Comparison of ENCODE assay signal across 24 cellular contexts in genomic region chrX:16628954-16629595, GRCh38. TPM values are rescaled to one million over a fixed set of nuclear protein-coding genes. Genes with fewer than 3 reads are reported as not detected.
DNase-seq lines count a peak whose midpoint lies in the region; ATAC-seq and TF ChIP-seq lines count a peak whose summit lies in the region.
"Had no signal": no experiment of that assay in that cellular context is flagged by ENCODE, and none has a peak within 500 bp of the region (broad histone marks: within the 10 kb centered on the region; RNA-seq: fewer than 3 reads in every experiment).

No MANE protein-coding gene starts in this region.

- peak overlapping the region; percentile 19 for H3K4me2 ChIP-seq in H9 (ENCODE audit: insufficient read depth, insufficient read length, low read length)
- peak overlapping the region; percentile 25 for H3K4me2 ChIP-seq in hepatocyte
- no peak overlapping the region for H3K4me2 ChIP-seq in neuronal stem cell (ENCODE audit: insufficient read depth, low read length, poor library complexity, severe bottlenecking)

- H4K20me1 ChIP-seq in H9 (ENCODE audit: control insufficient read depth, insufficient read depth, insufficient read length) (no peaks in the 10 kb centered on the region), hepatocyte (ENCODE audit: insufficient read depth, poor library complexity, severe bottlenecking) (no peaks in the 10 kb centered on the region)

- H4K8ac ChIP-seq in H9 (replicated peaks; ENCODE audit: insufficient read length, low read depth, low read length) = no peak overlapping the region
- H4K8ac ChIP-seq in neuronal stem cell (ENCODE audit: low read depth, low read length) = no peak overlapping the region

- no peak overlapping the region for H3K18ac ChIP-seq in H9 (ENCODE audit: insufficient read length, low read depth, low read length)
- no peak overlapping the region for H3K18ac ChIP-seq in neuronal stem cell (ENCODE audit: low read length)

- no peaks in the 10 kb centered on the region for H3K36me3 ChIP-seq in hepatocyte (replicated peaks; ENCODE audit: insufficient read depth, low read depth)
- H3K36me3 ChIP-seq in neuronal stem cell (replicated peaks in 1 of 2; ENCODE audit: control insufficient read depth in 2 of 2, insufficient read depth in 2 of 2, low read length in 2 of 2) = peaks cover 0 to 12% of the 10 kb centered on the region in 2 donors
- H3K36me3 ChIP-seq: heart left ventricle, right lobe of liver, transverse colon had no signal

- no peaks in the 10 kb centered on the region for H3K9me3 Mint-ChIP-seq in H9
- H3K9me3 Mint-ChIP-seq in activated naive CD4-positive, alpha-beta T cell treated with anti-CD3 and anti-CD28 coated beads, Interleukin-2, amount 10 ng/mL, durations not matched to agents 7 days and 5 days = no peaks in the 10 kb centered on the region
- H3K9me3 Mint-ChIP-seq: activated naive CD8-positive, alpha-beta T cell treated with anti-CD3 and anti-CD28 coated beads, Interleukin-2, amount 50 U/mL, for 24 hours; activated T-helper 1 cell treated with anti-CD3 and anti-CD28 coated beads, Interleukin-12 subunit alpha, Interleukin-12 subunit beta, Interleukin-2, Interleukin-4 antibody, amounts not matched to agents 30 ng/mL and 10 ng/mL and 1 ng/mL, durations not matched to agents 14 hours and 24 hours and 36 hours; CD4-positive, alpha-beta T cell; effector memory CD8-positive, alpha-beta T cell; T-helper 1 cell treated with Interleukin-12 subunit alpha and Interleukin-12 subunit beta and Interleukin-4 antibody, amounts not matched to agents 30 μg/mL and 1 μg/mL, for 36 hours had no signal

- H2AFZ ChIP-seq in H9 (ENCODE audit: low read length) (no peak overlapping the region), hepatocyte (no peak overlapping the region), neuronal stem cell (ENCODE audit: low read length) (no peak overlapping the region)

- H3K9ac ChIP-seq in H9 (ENCODE audit: extremely low read depth, insufficient read length, low read length) (no peak overlapping the region), neuronal stem cell (ENCODE audit: low read depth, low read length, poor library complexity) (no peak overlapping the region)

- ATAC-seq in SK-N-SH treated with all-trans-retinoic acid at 6 μM for 48 hours = peak; percentile 36; the same call in 2 of the 3 replicates
- no peak for ATAC-seq in HG03097 (IDR thresholded peaks at IDR 0.05; ENCODE audit: low FRiP score, unreplicated experiment)
- ATAC-seq in HG03469 (IDR thresholded peaks at IDR 0.05; ENCODE audit: unreplicated experiment) = no peak
- ATAC-seq: activated naive CD8-positive, alpha-beta T cell treated with anti-CD3 and anti-CD28 coated beads, Interleukin-2, amount 50 U/mL, for 24 hours; effector memory CD8-positive, alpha-beta T cell; heart left ventricle had no signal

- no peak overlapping the region for H3T11ph ChIP-seq in H9 (ENCODE audit: low read length)

- H4K91ac ChIP-seq in H9 (ENCODE audit: insufficient read length, low read depth, low read length) = no peak overlapping the region
- no peak overlapping the region for H4K91ac ChIP-seq in neuronal stem cell (ENCODE audit: low read depth, low read length, poor library complexity)

- no peak; the same call in 2 of the 3 replicates for TF ChIP-seq CTCF in H9 (conservative IDR thresholded peaks at IDR 0.05)
- TF ChIP-seq CTCF in hepatocyte (IDR thresholded peaks at IDR 0.05; ENCODE audit: poor library complexity) = no peak

- H2BK5ac ChIP-seq in H9 (ENCODE audit: insufficient read length, low read length) (no peak overlapping the region), neuronal stem cell (ENCODE audit: low read length) (no peak overlapping the region)

- peaks cover 32 to 55% (median 54%) of the 10 kb centered on the region in 3 experiments for H3K36me3 Mint-ChIP-seq in H9 (ENCODE audit: insufficient read depth in 1 of 3, low read depth in 3 of 3)
- no peaks in the 10 kb centered on the region for H3K36me3 Mint-ChIP-seq in activated naive CD4-positive, alpha-beta T cell treated with anti-CD3 and anti-CD28 coated beads, Interleukin-2, amount 10 ng/mL, durations not matched to agents 7 days and 5 days

- WGBS in H9 (ENCODE audit: extremely low coverage, insufficient read length, low lambda C conversion rate) = no CpG with 5 or more reads among the region's 17 CpGs
- 72% methylated on average over 17 of the region's 17 CpGs for WGBS in hepatocyte (ENCODE audit: low lambda C conversion rate, missing lambda C conversion rate)
- no CpG with 5 or more reads among the region's 17 CpGs for WGBS in neuronal stem cell (ENCODE audit: extremely low coverage in 2 of 2, insufficient read length in 2 of 2, insufficient replicate concordance in 1 of 2), 2 donors

- H3K23me2 ChIP-seq in H9 (ENCODE audit: insufficient read length, low read depth, low read length, poor library complexity, severe bottlenecking) = no peaks in the 10 kb centered on the region

- H3K56ac ChIP-seq in H9 (ENCODE audit: insufficient read length, low read depth, low read length) = no peak overlapping the region

- no peak overlapping the region for H4K5ac ChIP-seq in H9 (ENCODE audit: insufficient read length, low read depth, low read length)

- peak overlapping the region; percentile 4 for H3K27ac ChIP-seq in H9 (ENCODE audit: insufficient read length, low read depth, low read length)
- H3K27ac ChIP-seq in hepatocyte = no peak overlapping the region
- H3K27ac ChIP-seq in neuronal stem cell (replicated peaks; ENCODE audit: low read length) = peak overlapping the region; percentile 64
- H3K27ac ChIP-seq: heart left ventricle, right lobe of liver, transverse colon had no signal

- no peaks in the 10 kb centered on the region for H3K9me2 ChIP-seq in hepatocyte (replicated peaks; ENCODE audit: insufficient read depth)

- H3K4me3 ChIP-seq in hepatocyte (no peak overlapping the region), neuronal stem cell (ENCODE audit: low read length in 2 of 2) (no peak overlapping the region)
- H3K4me3 ChIP-seq: heart left ventricle, right lobe of liver, transverse colon had no signal

- H3K27me3 ChIP-seq in H9 (ENCODE audit: insufficient read depth, low read length) (no peaks in the 10 kb centered on the region), hepatocyte (no peaks in the 10 kb centered on the region), neuronal stem cell (ENCODE audit: control insufficient read depth in 3 of 3, insufficient read depth in 3 of 3, low read depth in 1 of 3, low read length in 3 of 3) (no peaks in the 10 kb centered on the region)
- H3K27me3 ChIP-seq: right lobe of liver, transverse colon had no signal

- H3K4me3 Mint-ChIP-seq in H9 = peak overlapping the region; percentile 14 to 35; a peak in 3 of 5 replicates
- H3K4me3 Mint-ChIP-seq in activated naive CD4-positive, alpha-beta T cell treated with anti-CD3 and anti-CD28 coated beads, Interleukin-2, amount 10 ng/mL, durations not matched to agents 7 days and 5 days = no peak overlapping the region
- H3K4me3 Mint-ChIP-seq: activated naive CD8-positive, alpha-beta T cell treated with anti-CD3 and anti-CD28 coated beads, Interleukin-2, amount 50 U/mL, for 24 hours; activated T-helper 1 cell treated with anti-CD3 and anti-CD28 coated beads, Interleukin-12 subunit alpha, Interleukin-12 subunit beta, Interleukin-2, Interleukin-4 antibody, amounts not matched to agents 30 ng/mL and 10 ng/mL and 1 ng/mL, durations not matched to agents 14 hours and 24 hours and 36 hours; CD4-positive, alpha-beta T cell; effector memory CD8-positive, alpha-beta T cell; T-helper 1 cell treated with Interleukin-12 subunit alpha and Interleukin-12 subunit beta and Interleukin-4 antibody, amounts not matched to agents 30 μg/mL and 1 μg/mL, for 36 hours had no signal

- H2BK20ac ChIP-seq in H9 (ENCODE audit: low read depth, low read length, poor library complexity, severe bottlenecking) = no peak overlapping the region

- H3K4ac ChIP-seq in H9 (ENCODE audit: low read depth, low read length) = no peak overlapping the region
- no peak overlapping the region for H3K4ac ChIP-seq in neuronal stem cell (ENCODE audit: low read length)

- H3K79me1 ChIP-seq in H9 (ENCODE audit: insufficient read depth, low read depth, low read length, poor library complexity, severe bottlenecking) = no peaks in the 10 kb centered on the region
- H3K79me1 ChIP-seq in neuronal stem cell (ENCODE audit: low read depth, low read length) = no peaks in the 10 kb centered on the region

- H2BK15ac ChIP-seq in H9 (ENCODE audit: low read depth, low read length) = no peak overlapping the region
- no peak overlapping the region for H2BK15ac ChIP-seq in neuronal stem cell (ENCODE audit: low read length)

- CTCF ChIA-PET in activated naive CD4-positive, alpha-beta T cell treated with anti-CD3 and anti-CD28 coated beads, Interleukin-2, amount 10 ng/mL, durations not matched to agents 7 days and 5 days (lab: Charles Lee) = no interaction called here

- H3K9me3 ChIP-seq in H9 (ENCODE audit: control insufficient read depth, low read depth, low read length) (no peaks in the 10 kb centered on the region), hepatocyte (ENCODE audit: low read depth) (no peaks in the 10 kb centered on the region), neuronal stem cell (replicated peaks in 1 of 2; ENCODE audit: control insufficient read depth in 2 of 2, insufficient read depth in 1 of 2, low read depth in 1 of 2, low read length in 2 of 2) (no peaks in the 10 kb centered on the region)
- H3K9me3 ChIP-seq: heart left ventricle, right lobe of liver, transverse colon had no signal

- H2AK5ac ChIP-seq in H9 (ENCODE audit: insufficient read length, low read length) (no peak overlapping the region), neuronal stem cell (ENCODE audit: low read depth, low read length) (no peak overlapping the region)

- no peaks in the 10 kb centered on the region for H3K27me3 Mint-ChIP-seq in H9 (ENCODE audit: low read depth)
- H3K27me3 Mint-ChIP-seq in activated naive CD4-positive, alpha-beta T cell treated with anti-CD3 and anti-CD28 coated beads, Interleukin-2, amount 10 ng/mL, durations not matched to agents 7 days and 5 days = no peaks in the 10 kb centered on the region
- H3K27me3 Mint-ChIP-seq: activated naive CD8-positive, alpha-beta T cell treated with anti-CD3 and anti-CD28 coated beads, Interleukin-2, amount 50 U/mL, for 24 hours; CD4-positive, alpha-beta T cell; effector memory CD8-positive, alpha-beta T cell had no signal

- peak; percentile 87 for DNase-seq in H9
- DNase-seq in hepatocyte (ENCODE audit: low spot score) = no peak
- DNase-seq in neuronal stem cell (ENCODE audit: low spot score) = peak; percentile 30
- DNase-seq in activated naive CD4-positive, alpha-beta T cell treated with anti-CD3 and anti-CD28 coated beads, Interleukin-2, amount 10 ng/mL, durations not matched to agents 7 days and 5 days = no peak
- DNase-seq in 8988T = no peak
- DNase-seq: activated CD8-positive, alpha-beta memory T cell treated with anti-CD3 and anti-CD28 coated beads for 24 hours; activated naive CD8-positive, alpha-beta T cell treated with anti-CD3 and anti-CD28 coated beads, Interleukin-2, amount 50 U/mL, for 24 hours; CD4-positive, alpha-beta T cell; DMS53; effector memory CD8-positive, alpha-beta T cell; heart left ventricle; NCI-H1930; nucleus accumbens; right lobe of liver; SHP77; stimulated activated naive CD4-positive, alpha-beta T cell; transverse colon had no signal

- peaks cover 33 to 42% of the 10 kb centered on the region in 2 experiments for H3K4me1 Mint-ChIP-seq in H9
- H3K4me1 Mint-ChIP-seq in activated naive CD4-positive, alpha-beta T cell treated with anti-CD3 and anti-CD28 coated beads, Interleukin-2, amount 10 ng/mL, durations not matched to agents 7 days and 5 days = peaks cover 5% of the 10 kb centered on the region
- H3K4me1 Mint-ChIP-seq: activated naive CD8-positive, alpha-beta T cell treated with anti-CD3 and anti-CD28 coated beads, Interleukin-2, amount 50 U/mL, for 24 hours had no signal

- H2BK120ac ChIP-seq in H9 (ENCODE audit: low read depth, low read length, poor library complexity, severe bottlenecking) (no peak overlapping the region), neuronal stem cell (ENCODE audit: low read depth, low read length) (no peak overlapping the region)

- H3K27ac Mint-ChIP-seq in H9 = peak overlapping the region; percentile 63 to 87 (median 83)
- no peak overlapping the region for H3K27ac Mint-ChIP-seq in activated naive CD4-positive, alpha-beta T cell treated with anti-CD3 and anti-CD28 coated beads, Interleukin-2, amount 10 ng/mL, durations not matched to agents 7 days and 5 days
- H3K27ac Mint-ChIP-seq: activated naive CD8-positive, alpha-beta T cell treated with anti-CD3 and anti-CD28 coated beads, Interleukin-2, amount 50 U/mL, for 24 hours; activated T-helper 1 cell treated with anti-CD3 and anti-CD28 coated beads, Interleukin-12 subunit alpha, Interleukin-12 subunit beta, Interleukin-2, Interleukin-4 antibody, amounts not matched to agents 30 ng/mL and 10 ng/mL and 1 ng/mL, durations not matched to agents 14 hours and 24 hours and 36 hours; CD4-positive, alpha-beta T cell; effector memory CD8-positive, alpha-beta T cell; T-helper 1 cell treated with Interleukin-12 subunit alpha and Interleukin-12 subunit beta and Interleukin-4 antibody, amounts not matched to agents 30 μg/mL and 1 μg/mL, for 36 hours had no signal

- H3K79me2 ChIP-seq in H9 (ENCODE audit: insufficient read depth, low read length) (no peaks in the 10 kb centered on the region), hepatocyte (no peaks in the 10 kb centered on the region)

- H2BK12ac ChIP-seq in H9 (ENCODE audit: insufficient read length, low read depth, low read length) (no peak overlapping the region), neuronal stem cell (ENCODE audit: low read length) (no peak overlapping the region)

- H3K14ac ChIP-seq in H9 (ENCODE audit: insufficient read depth, low read length) (no peak overlapping the region), neuronal stem cell (ENCODE audit: low read length) (no peak overlapping the region)

- no peak overlapping the region for H3K23ac ChIP-seq in H9 (ENCODE audit: insufficient read length, low read depth, low read length)
- no peak overlapping the region for H3K23ac ChIP-seq in neuronal stem cell (ENCODE audit: low read depth, low read length, poor library complexity)

- H3K4me1 ChIP-seq in H9 (ENCODE audit: insufficient read depth, low read length) (peaks cover 10% of the 10 kb centered on the region), hepatocyte (ENCODE audit: insufficient read depth) (peaks cover 8% of the 10 kb centered on the region), neuronal stem cell (ENCODE audit: control insufficient read depth in 2 of 2, insufficient read depth in 1 of 2, low read depth in 1 of 2, low read length in 2 of 2) (peaks cover 5 to 9% of the 10 kb centered on the region in 2 donors)
- H3K4me1 ChIP-seq: right lobe of liver, transverse colon had no signal

RNA-seq across cellular contexts. Expression of gene S100G, which starts 20.9 kb away (rescaled TPM):
- total RNA-seq in H9 (2021) = not detected in 2 replicates
- 35.3 and 51.1 TPM in 2 replicates for total RNA-seq in hepatocyte
- 4.1 and 8.1 TPM in 2 replicates for polyA plus RNA-seq in hepatocyte
- not detected for polyA plus RNA-seq in neuronal stem cell (2013, experiment 1 of 2)
- not detected for polyA plus RNA-seq in neuronal stem cell (2013, experiment 2 of 2)
- total RNA-seq: activated T-helper 1 cell treated with anti-CD3 and anti-CD28 coated beads, Interleukin-12 subunit alpha, Interleukin-12 subunit beta, Interleukin-2, Interleukin-4 antibody, amounts not matched to agents 30 ng/mL and 10 ng/mL and 1 ng/mL, durations not matched to agents 14 hours and 24 hours and 36 hours; cardiac septum; CD4-positive, alpha-beta T cell; heart left ventricle; NCI-H460; right lobe of liver; transverse colon had no signal
- polyA plus RNA-seq: heart left ventricle had no signal

Comparison
In these comparisons a context has a peak if more than half of its experiments do, and no peak if none do; other contexts are left out.
1. DNase-seq: peak in H9 (single experiment) and neuronal stem cell (single experiment); none in hepatocyte (single experiment), activated naive CD4-positive, alpha-beta T cell treated with anti-CD3 and anti-CD28 coated beads, Interleukin-2, amount 10 ng/mL, durations not matched to agents 7 days and 5 days (single experiment) and 8988T (single experiment).
2. RNA of gene S100G, which starts 20.9 kb away (total RNA-seq): 35.3 to 51.1 TPM in hepatocyte; not detected in H9; every median in the first group is over 10 times any median in the second.